Comparison of ENCODE assay signal across 1 cellular context in genomic region chr11:995058-995751, GRCh38.
TF ChIP-seq lines count a peak whose summit lies in the region.

No MANE protein-coding gene starts in this region.

TF ChIP-seq in K562, 482 proteins besides CTCF, POLR2A, EP300 and RAD21 (continued from another document):
- TF ChIP-seq POLR2G (IDR thresholded peaks at IDR 0.05; ENCODE audit: low read depth, low read length), result 0 out of 2 replicates have a peak, but pooled peaks have one; percentile 7
- TF ChIP-seq, protein P1, sequence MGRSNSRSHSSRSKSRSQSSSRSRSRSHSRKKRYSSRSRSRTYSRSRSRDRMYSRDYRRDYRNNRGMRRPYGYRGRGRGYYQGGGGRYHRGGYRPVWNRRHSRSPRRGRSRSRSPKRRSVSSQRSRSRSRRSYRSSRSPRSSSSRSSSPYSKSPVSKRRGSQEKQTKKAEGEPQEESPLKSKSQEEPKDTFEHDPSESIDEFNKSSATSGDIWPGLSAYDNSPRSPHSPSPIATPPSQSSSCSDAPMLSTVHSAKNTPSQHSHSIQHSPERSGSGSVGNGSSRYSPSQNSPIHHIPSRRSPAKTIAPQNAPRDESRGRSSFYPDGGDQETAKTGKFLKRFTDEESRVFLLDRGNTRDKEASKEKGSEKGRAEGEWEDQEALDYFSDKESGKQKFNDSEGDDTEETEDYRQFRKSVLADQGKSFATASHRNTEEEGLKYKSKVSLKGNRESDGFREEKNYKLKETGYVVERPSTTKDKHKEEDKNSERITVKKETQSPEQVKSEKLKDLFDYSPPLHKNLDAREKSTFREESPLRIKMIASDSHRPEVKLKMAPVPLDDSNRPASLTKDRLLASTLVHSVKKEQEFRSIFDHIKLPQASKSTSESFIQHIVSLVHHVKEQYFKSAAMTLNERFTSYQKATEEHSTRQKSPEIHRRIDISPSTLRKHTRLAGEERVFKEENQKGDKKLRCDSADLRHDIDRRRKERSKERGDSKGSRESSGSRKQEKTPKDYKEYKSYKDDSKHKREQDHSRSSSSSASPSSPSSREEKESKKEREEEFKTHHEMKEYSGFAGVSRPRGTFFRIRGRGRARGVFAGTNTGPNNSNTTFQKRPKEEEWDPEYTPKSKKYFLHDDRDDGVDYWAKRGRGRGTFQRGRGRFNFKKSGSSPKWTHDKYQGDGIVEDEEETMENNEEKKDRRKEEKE (IDR thresholded peaks at IDR 0.05; ENCODE audit: borderline replicate concordance in 1 of 2, control insufficient read depth in 1 of 2, low read depth in 2 of 2, low read length in 1 of 2), result no peak
- TF ChIP-seq, protein P2, sequence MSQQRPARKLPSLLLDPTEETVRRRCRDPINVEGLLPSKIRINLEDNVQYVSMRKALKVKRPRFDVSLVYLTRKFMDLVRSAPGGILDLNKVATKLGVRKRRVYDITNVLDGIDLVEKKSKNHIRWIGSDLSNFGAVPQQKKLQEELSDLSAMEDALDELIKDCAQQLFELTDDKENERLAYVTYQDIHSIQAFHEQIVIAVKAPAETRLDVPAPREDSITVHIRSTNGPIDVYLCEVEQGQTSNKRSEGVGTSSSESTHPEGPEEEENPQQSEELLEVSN (IDR thresholded peaks at IDR 0.05; ENCODE audit: borderline replicate concordance in 1 of 2, extremely low read depth in 1 of 2, insufficient read depth in 1 of 2, insufficient read length in 1 of 2, low read depth in 1 of 2, low read length in 1 of 2, poor library complexity in 1 of 2, severe bottlenecking in 1 of 2), result no peak
TF ChIP-seq in K562: peak in this region for 2.
